ENCODE assay signal across 24 cellular contexts in the genomic region with DNA sequence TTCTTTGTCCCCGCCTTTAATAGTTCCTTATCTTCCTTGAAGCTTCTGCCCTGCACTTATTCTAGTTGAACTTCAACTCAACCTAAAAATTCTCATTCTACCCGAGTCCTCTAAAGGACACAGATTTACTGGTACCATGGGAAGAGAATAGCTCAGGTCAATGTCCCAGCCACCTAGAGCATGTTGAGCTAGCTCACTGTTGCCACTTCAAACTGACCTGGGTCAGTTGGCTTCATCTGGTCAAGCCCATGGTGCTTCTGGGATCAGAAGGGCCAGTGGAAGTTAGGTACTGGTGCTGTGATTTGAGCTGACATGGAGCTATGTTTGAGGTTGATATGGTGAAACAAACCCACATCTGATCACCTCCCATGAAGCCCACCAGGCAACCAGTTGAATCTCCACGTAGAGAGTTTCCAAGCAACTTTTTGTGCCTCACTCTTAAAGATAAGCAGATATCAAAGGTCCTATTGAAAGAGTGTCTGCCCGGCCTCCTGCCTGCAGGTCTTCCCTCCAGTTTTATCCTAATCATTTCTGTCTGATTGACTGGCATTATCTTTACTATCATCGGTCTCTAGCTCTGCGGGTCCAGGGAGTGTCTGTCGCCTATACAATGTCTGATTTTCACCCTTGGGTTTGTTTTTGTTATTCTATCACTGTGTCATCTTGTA. TPM values are rescaled to one million over a fixed set of nuclear protein-coding genes. Genes with fewer than 3 reads are reported as not detected.
DNase-seq lines count a peak whose midpoint lies in the region; ATAC-seq, FAIRE-seq and TF ChIP-seq lines count a peak whose summit lies in the region.
"Had no signal": no experiment of that assay in that cellular context is flagged by ENCODE, and none has a peak within 500 bp of the region (broad histone marks: within the 10 kb centered on the region; RNA-seq: fewer than 3 reads in every experiment).

No MANE protein-coding gene starts in this region.

- no peak for TF ChIP-seq POLR2A in prostate gland (IDR thresholded peaks at IDR 0.05)

- H3K9me3 Mint-ChIP-seq in endodermal cell: no peaks in the 10 kb centered on the region
- H3K9me3 Mint-ChIP-seq: CD4-positive, alpha-beta T cell had no signal

- H3K27ac Mint-ChIP-seq in endodermal cell: peak overlapping the region; percentile 82
- H3K27ac Mint-ChIP-seq: CD4-positive, alpha-beta T cell; IgD-negative memory B cell had no signal

- ATAC-seq in left lobe of liver (peak; percentile 88), GM21515 (IDR thresholded peaks at IDR 0.05; ENCODE audit: unreplicated experiment) (no peak), HG02973 (IDR thresholded peaks at IDR 0.05; ENCODE audit: unreplicated experiment) (no peak)

- no peak for TF ChIP-seq CTCF in endodermal cell (conservative IDR thresholded peaks at IDR 0.05)
- TF ChIP-seq CTCF in prostate gland (IDR thresholded peaks at IDR 0.05): no peak
- TF ChIP-seq CTCF in D721Med (IDR thresholded peaks at IDR 0.05; ENCODE audit: insufficient read depth, missing control alignments): no peak

- DNase-seq in endodermal cell (no peak), left lobe of liver (ENCODE audit: low spot score) (peak; percentile 47), mesenteric fat pad (ENCODE audit: low spot score) (peak; percentile 20), prostate gland (ENCODE audit: low spot score) (no peak), D721Med (ENCODE audit: insufficient read length, low spot score) (no peak)
- DNase-seq: ACHN; AML-193; Caco-2; CD4-positive, alpha-beta T cell; DMS153; DMS79; GDM1; H9; KBM-7 had no signal

- WGBS in endodermal cell (ENCODE audit: insufficient coverage in 1 of 2, insufficient read length in 1 of 2), 2 experiments: 56 to 72% methylated on average over 5 to 7 of the region's 7 CpGs
- 73% methylated on average over 7 of the region's 7 CpGs for whole genome bisulfite sequencing in prostate gland

- intact Hi-C loops in prostate gland (cut with DNase I): no loop called here

- H3K36me3 Mint-ChIP-seq in endodermal cell (ENCODE audit: low read depth): peaks cover 10% of the 10 kb centered on the region
- H3K36me3 Mint-ChIP-seq: IgD-negative memory B cell had no signal

- H3K4me1 Mint-ChIP-seq in endodermal cell: peaks cover 52% of the 10 kb centered on the region

- no peak overlapping the region for H3K27ac ChIP-seq in endodermal cell (ENCODE audit: low read depth, low read length)
- peak overlapping the region; percentile 76 to 80 for H3K27ac ChIP-seq in prostate gland
- H3K27ac ChIP-seq: C4-2B had no signal

- peaks cover 25% of the 10 kb centered on the region for H3K4me1 ChIP-seq in endodermal cell (ENCODE audit: control insufficient read depth, insufficient read depth, low read length)
- H3K4me1 ChIP-seq in prostate gland (replicated peaks): no peaks in the 10 kb centered on the region
- H3K4me1 ChIP-seq: Caco-2 had no signal

- no peak overlapping the region for H3K9ac ChIP-seq in endodermal cell (ENCODE audit: extremely low read depth, low read length, poor library complexity, severe bottlenecking)

- H3K27me3 Mint-ChIP-seq in endodermal cell (ENCODE audit: insufficient read depth): no peaks in the 10 kb centered on the region

- H3K27me3 ChIP-seq in endodermal cell (ENCODE audit: control insufficient read depth, insufficient read depth, low read length, poor library complexity, severe bottlenecking): no peaks in the 10 kb centered on the region
- no peaks in the 10 kb centered on the region for H3K27me3 ChIP-seq in prostate gland (replicated peaks; ENCODE audit: insufficient read depth)

- H3K4me3 ChIP-seq in endodermal cell (ENCODE audit: low read length): peak overlapping the region; percentile 10
- H3K4me3 ChIP-seq in prostate gland: no peak overlapping the region

- H3K36me3 ChIP-seq in endodermal cell (ENCODE audit: control insufficient read depth, insufficient read depth, low read length) (peaks cover 18% of the 10 kb centered on the region), prostate gland (no peaks in the 10 kb centered on the region)

- H3K9me3 ChIP-seq in endodermal cell (ENCODE audit: control insufficient read depth, low read length) (no peaks in the 10 kb centered on the region), prostate gland (no peaks in the 10 kb centered on the region)
- H3K9me3 ChIP-seq: Caco-2 had no signal

- FAIRE-seq in D721Med (lab: Jason Lieb, UNC): no peak
- FAIRE-seq: A204.1, GM12892, GM18507, H1, HTR-8/SVneo had no signal

- H3K4me3 Mint-ChIP-seq in endodermal cell: no peak overlapping the region
- H3K4me3 Mint-ChIP-seq: CD4-positive, alpha-beta T cell; H9; IgD-negative memory B cell had no signal

RNA-seq across cellular contexts. Expression of gene GREB1, which starts 17.2 kb away (rescaled TPM):
- total RNA-seq in endodermal cell: 100 to 1,000 TPM in 1 of 2 donors, 10 to 100 TPM in 1; 86.4 to 106 TPM
- 37.0 TPM for polyA plus RNA-seq in endodermal cell (2013, experiment 1 of 2)
- polyA plus RNA-seq in endodermal cell (2013, experiment 2 of 2): 37.3 TPM
- 22.4 TPM for total RNA-seq in left lobe of liver
- total RNA-seq in mesenteric fat pad: 3.8 TPM
- total RNA-seq in prostate gland: 100 to 1,000 TPM; 224 to 392 TPM
- polyA plus RNA-seq: BJ, IgD-negative memory B cell had no signal

Comparison
In these comparisons a context has a peak if more than half of its experiments do, and no peak if none do; other contexts are left out.
1. DNase-seq: peak in left lobe of liver (single experiment) and mesenteric fat pad (single experiment); none in endodermal cell (single experiment), prostate gland (single experiment) and D721Med (single experiment).